Comparison of ENCODE assay signal across 7 cellular contexts in genomic region chr12:11863478-11863906, GRCh38.
DNase-seq lines count a peak whose midpoint lies in the region; ATAC-seq and TF ChIP-seq lines count a peak whose summit lies in the region.

No MANE protein-coding gene starts in this region.

- 0% methylated on average over 5 of the region's 5 CpGs for WGBS in esophagus muscularis mucosa
- WGBS in tibial nerve, 2 donors: 1 to 23% methylated on average over 5 of the region's 5 CpGs

- H3K27me3 ChIP-seq in esophagus muscularis mucosa: no peaks in the 10 kb centered on the region
- H3K27me3 ChIP-seq in mucosa of stomach (ENCODE audit: control insufficient read depth, insufficient read depth, low read length): no peaks in the 10 kb centered on the region
- H3K27me3 ChIP-seq in tibial nerve: no peaks in the 10 kb centered on the region
- H3K27me3 ChIP-seq in H7 (ENCODE audit: control insufficient read depth, insufficient read depth, low read length): no peaks in the 10 kb centered on the region
- H3K27me3 ChIP-seq in Caco-2 (replicated peaks; ENCODE audit: control insufficient read depth, insufficient read depth, low read length): no peaks in the 10 kb centered on the region

- CTCF ChIA-PET in WTC11 (lab: Charles Lee): no interaction called here
- CTCF ChIA-PET in Caco-2 (lab: Charles Lee): no interaction called here

- ATAC-seq in WTC11: no peak
- ATAC-seq in GM21381 (IDR thresholded peaks at IDR 0.05; ENCODE audit: unreplicated experiment): no peak

- BruUV-seq in Caco-2 (replicated peaks; lab: Mats Ljungman, UMichigan): no TSS peak

- H3K27ac ChIP-seq in esophagus muscularis mucosa (replicated peaks in 1 of 4) (peak overlapping the region; percentile 78 to 88 (median 82)), tibial nerve (peak overlapping the region; percentile 6 to 84 (median 73))

- TF ChIP-seq EP300 in esophagus muscularis mucosa (IDR thresholded peaks at IDR 0.05) (no peak), tibial nerve (IDR thresholded peaks at IDR 0.05) (peak in 1 of 2 donors; percentile 29)

- TF ChIP-seq POLR2A in esophagus muscularis mucosa (IDR thresholded peaks at IDR 0.05; ENCODE audit: low read depth) (no peak), tibial nerve (IDR thresholded peaks at IDR 0.05) (no peak)

- DNase-seq in WTC11 (ENCODE audit: low spot score): no peak
- no peak for DNase-seq in esophagus muscularis mucosa (ENCODE audit: extremely low spot score)
- DNase-seq in tibial nerve (ENCODE audit: low spot score in 2 of 2): peak in 1 of 2 donors; percentile 22
- no peak for DNase-seq in H7
- DNase-seq in Caco-2: no peak

- peaks cover 43% of the 10 kb centered on the region for H3K36me3 Mint-ChIP-seq in WTC11
- H3K36me3 Mint-ChIP-seq in Caco-2 (ENCODE audit: insufficient read depth, unreplicated experiment): no peaks in the 10 kb centered on the region

- peak overlapping the region; percentile 31 for H3K9ac ChIP-seq in mucosa of stomach (ENCODE audit: low read length)

- H3K27me3 Mint-ChIP-seq in WTC11 (ENCODE audit: low read depth) (no peaks in the 10 kb centered on the region), Caco-2 (ENCODE audit: insufficient read depth, unreplicated experiment) (no peaks in the 10 kb centered on the region)

- peak overlapping the region in 1 of 4 donors; percentile 19 for H3K4me3 ChIP-seq in esophagus muscularis mucosa
- H3K4me3 ChIP-seq in mucosa of stomach (ENCODE audit: low read length): no peak overlapping the region
- no peak overlapping the region for H3K4me3 ChIP-seq in tibial nerve
- no peak overlapping the region for H3K4me3 ChIP-seq in H7 (ENCODE audit: insufficient read depth, low read depth, low read length)
- H3K4me3 ChIP-seq in Caco-2 (ENCODE audit: low read depth, low read length): no peak overlapping the region

- H3K27ac Mint-ChIP-seq in WTC11 (peak overlapping the region; percentile 94), Caco-2 (ENCODE audit: unreplicated experiment) (no peak overlapping the region)

- H3K4me3 Mint-ChIP-seq in WTC11 (no peak overlapping the region), Caco-2 (ENCODE audit: unreplicated experiment) (no peak overlapping the region)

- H3K9me3 ChIP-seq in esophagus muscularis mucosa (peaks cover 0 to 12% (median 10%) of the 10 kb centered on the region in 4 donors), mucosa of stomach (ENCODE audit: control insufficient read depth, low read length) (no peaks in the 10 kb centered on the region), tibial nerve (peaks cover 0 to 10% (median 4%) of the 10 kb centered on the region in 4 donors), Caco-2 (peaks cover 18% of the 10 kb centered on the region)

- H3K9me3 Mint-ChIP-seq in WTC11: peaks cover 27% of the 10 kb centered on the region
- peaks cover 41% of the 10 kb centered on the region for H3K9me3 Mint-ChIP-seq in Caco-2 (ENCODE audit: unreplicated experiment)

- H3K36me3 ChIP-seq in esophagus muscularis mucosa (peaks cover 0 to 4% (median under 1%) of the 10 kb centered on the region in 4 donors), mucosa of stomach (ENCODE audit: control insufficient read depth, insufficient read depth, low read length) (no peaks in the 10 kb centered on the region), tibial nerve (peaks cover 0 to 8% (median 0%) of the 10 kb centered on the region in 3 donors), H7 (replicated peaks; ENCODE audit: control insufficient read depth, insufficient read depth, low read length) (no peaks in the 10 kb centered on the region), Caco-2 (ENCODE audit: control insufficient read depth, insufficient read depth, low read length) (no peaks in the 10 kb centered on the region)

- peaks cover 54 to 65% (median 57%) of the 10 kb centered on the region in 4 donors for H3K4me1 ChIP-seq in esophagus muscularis mucosa
- H3K4me1 ChIP-seq in mucosa of stomach (ENCODE audit: control insufficient read depth, insufficient read depth, low read length): peaks cover 24% of the 10 kb centered on the region
- peaks cover 0 to 36% (median 9%) of the 10 kb centered on the region in 4 donors for H3K4me1 ChIP-seq in tibial nerve
- H3K4me1 ChIP-seq in Caco-2: peaks cover 9% of the 10 kb centered on the region

- POLR2A ChIA-PET in WTC11 (lab: Charles Lee) (interaction anchor here (0.6 kb wide), 1 partner anchor 268 kb away, joined by 4 read pairs; no protein-coding TSS in a partner anchor), Caco-2 (lab: Charles Lee) (no interaction called here)

- TF ChIP-seq CTCF in WTC11 (IDR thresholded peaks at IDR 0.05) (no peak), esophagus muscularis mucosa (IDR thresholded peaks at IDR 0.05) (no peak), tibial nerve (IDR thresholded peaks at IDR 0.05) (no peak), Caco-2 (IDR thresholded peaks at IDR 0.05; ENCODE audit: insufficient read depth in 1 of 2, low read depth in 1 of 2, low read length in 1 of 2, severe bottlenecking in 1 of 2, unreplicated experiment in 1 of 2) (no peak)

- intact Hi-C loops in esophagus muscularis mucosa (cut with DNase I): loop anchor here (5.0 kb wide), 1 partner anchor 211 kb away; no protein-coding TSS in a partner anchor
- intact Hi-C loops in Caco-2 (cut with micrococcal nuclease; ENCODE audit: unreplicated experiment): no loop called here

- H3K4me1 Mint-ChIP-seq in WTC11 (peaks cover 49% of the 10 kb centered on the region), Caco-2 (ENCODE audit: low read depth, unreplicated experiment) (peaks cover 16% of the 10 kb centered on the region)

TF ChIP-seq in WTC11, 78 proteins besides CTCF, POLR2A, EP300 and RAD21:
- TF ChIP-seq ZBTB21 (CRISPR knock-in tag; IDR thresholded peaks at IDR 0.05; ENCODE audit: borderline replicate concordance): no peak
- TF ChIP-seq ZNF232 (CRISPR knock-in tag; IDR thresholded peaks at IDR 0.05): no peak
- TF ChIP-seq AFF4 (CRISPR knock-in tag; IDR thresholded peaks at IDR 0.05; ENCODE audit: borderline replicate concordance): no peak
- no peak for TF ChIP-seq TEAD4 (CRISPR knock-in tag; IDR thresholded peaks at IDR 0.05)
